19 cellular contexts compared by ENCODE assay signal in the genomic region with DNA sequence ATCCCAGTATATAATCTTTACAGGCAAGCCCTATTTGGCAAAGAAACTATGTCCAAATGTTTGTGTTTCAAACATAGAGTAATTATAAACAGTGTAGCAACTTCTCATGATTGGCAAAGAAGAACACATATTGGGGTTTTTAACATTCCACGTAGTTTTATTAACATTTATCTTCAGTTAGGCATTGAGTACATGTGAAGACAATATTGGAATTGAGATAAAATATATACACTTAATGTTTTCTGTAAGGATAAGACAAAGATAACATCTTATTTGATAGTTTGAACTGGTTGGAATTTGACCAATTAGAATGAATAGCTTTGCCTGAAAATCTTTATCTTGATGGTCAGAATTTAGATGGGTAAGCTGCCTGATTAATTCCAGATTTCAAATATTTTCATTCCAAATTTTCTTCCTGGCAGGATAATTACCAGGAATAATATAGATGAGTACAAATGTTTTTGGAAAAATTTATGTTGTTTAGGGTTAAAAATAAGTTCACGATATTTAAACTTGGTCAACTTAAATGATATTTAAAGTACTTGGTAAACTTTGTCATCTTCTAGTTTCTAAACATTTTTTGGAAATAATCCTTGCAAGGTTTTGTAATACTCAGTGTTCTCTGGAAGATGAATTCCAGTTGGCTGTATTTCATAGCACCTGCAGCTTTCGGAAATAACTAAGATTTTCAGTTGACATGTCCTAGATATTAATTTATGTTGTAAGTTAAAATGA.
DNase-seq lines count a peak whose midpoint lies in the region; ATAC-seq and TF ChIP-seq lines count a peak whose summit lies in the region.
"Had no signal": no experiment of that assay in that cellular context is flagged by ENCODE, and none has a peak within 500 bp of the region (broad histone marks: within the 10 kb centered on the region; RNA-seq: fewer than 3 reads in every experiment).

No MANE protein-coding gene starts in this region.

- H3K79me2 ChIP-seq in SK-N-SH (ENCODE audit: insufficient read depth): no peaks in the 10 kb centered on the region

- no peak overlapping the region for H3K4me3 Mint-ChIP-seq in stimulated activated naive B cell treated with anti-CD40 and anti-IgM and Interleukin-4, amounts not matched to agents 10 μg/mL and 1 μg/mL and 100 μg/mL, for 72 hours
- H3K4me3 Mint-ChIP-seq: CD4-positive, CD25-positive, alpha-beta regulatory T cell; CD8-positive, alpha-beta memory T cell had no signal

- no peaks in the 10 kb centered on the region for H3F3A ChIP-seq in SK-N-SH (replicated peaks; ENCODE audit: insufficient read depth)

- H3K27me3 ChIP-seq in SK-N-SH (ENCODE audit: insufficient read depth): no peaks in the 10 kb centered on the region
- no peaks in the 10 kb centered on the region for H3K27me3 ChIP-seq in left lung
- H3K27me3 ChIP-seq: BE2C had no signal

- no peaks in the 10 kb centered on the region for H3K4me1 Mint-ChIP-seq in stimulated activated naive B cell treated with anti-CD40 and anti-IgM and Interleukin-4, amounts not matched to agents 10 μg/mL and 1 μg/mL and 100 μg/mL, for 72 hours
- H3K4me1 Mint-ChIP-seq: CD4-positive, CD25-positive, alpha-beta regulatory T cell; CD8-positive, alpha-beta memory T cell had no signal

- peak; percentile 18 to 30; a peak in 1 of 4 replicates for TF ChIP-seq EP300 in SK-N-SH (IDR thresholded peaks at IDR 0.05; ENCODE audit: borderline replicate concordance in 1 of 2, low read depth in 1 of 2, low read length in 1 of 2)

- H3K27ac ChIP-seq in SK-N-SH (ENCODE audit: low read depth in 2 of 2, low read length in 1 of 2): peak overlapping the region in 1 of 2 experiments; percentile 89; a peak in 1 of 4 replicates
- H3K27ac ChIP-seq in left lung: no peak overlapping the region
- H3K27ac ChIP-seq: GM23248 had no signal

- no peak overlapping the region for H3K27ac Mint-ChIP-seq in stimulated activated naive B cell treated with anti-CD40 and anti-IgM and Interleukin-4, amounts not matched to agents 10 μg/mL and 1 μg/mL and 100 μg/mL, for 72 hours
- H3K27ac Mint-ChIP-seq: CD4-positive, CD25-positive, alpha-beta regulatory T cell; CD8-positive, alpha-beta memory T cell had no signal

- H3K9ac ChIP-seq in SK-N-SH: no peak overlapping the region
- H3K9ac ChIP-seq: GM23248 had no signal

- intact Hi-C loops in left lung (cut with DNase I): no loop called here

- H3K4me2 ChIP-seq in SK-N-SH: no peak overlapping the region

- no peaks in the 10 kb centered on the region for H3K9me2 ChIP-seq in SK-N-SH

- CTCF ChIA-PET in SK-N-SH (lab: Yijun Ruan, JAX): no interaction called here

- no peaks in the 10 kb centered on the region for H3K36me3 ChIP-seq in SK-N-SH (replicated peaks in 1 of 2; ENCODE audit: control insufficient read depth in 1 of 2, insufficient read depth in 2 of 2, low read length in 1 of 2)
- H3K36me3 ChIP-seq in left lung: no peaks in the 10 kb centered on the region
- H3K36me3 ChIP-seq: BE2C had no signal

- H3K4me1 ChIP-seq in SK-N-SH (ENCODE audit: control insufficient read depth in 1 of 2, insufficient read depth in 2 of 2, low read depth in 1 of 2, low read length in 1 of 2) (no peaks in the 10 kb centered on the region; a peak in 1 of 4 replicates), left lung (no peaks in the 10 kb centered on the region)
- H3K4me1 ChIP-seq: BE2C had no signal

- POLR2A ChIA-PET in SK-N-SH (lab: Yijun Ruan, JAX): no interaction called here

- H3K27me3 Mint-ChIP-seq in stimulated activated naive B cell treated with anti-CD40 and anti-IgM and Interleukin-4, amounts not matched to agents 10 μg/mL and 1 μg/mL and 100 μg/mL, for 72 hours: no peaks in the 10 kb centered on the region
- H3K27me3 Mint-ChIP-seq: CD4-positive, CD25-positive, alpha-beta regulatory T cell; CD8-positive, alpha-beta memory T cell had no signal

- WGBS in SK-N-SH (ENCODE audit: low lambda C conversion rate): 38% methylated on average over 3 of the region's 3 CpGs

- H3K4me3 ChIP-seq in SK-N-SH (ENCODE audit: low read depth in 2 of 2, low read length in 1 of 2): no peak overlapping the region
- H3K4me3 ChIP-seq in fibroblast of the aortic adventitia (ENCODE audit: low read depth, low read length): no peak overlapping the region
- H3K4me3 ChIP-seq in left lung: no peak overlapping the region
- H3K4me3 ChIP-seq: GM23248 had no signal

- no peak overlapping the region for H2AFZ ChIP-seq in SK-N-SH (ENCODE audit: low read depth)
- H2AFZ ChIP-seq: GM23248 had no signal

- no peaks in the 10 kb centered on the region for H4K20me1 ChIP-seq in SK-N-SH (ENCODE audit: insufficient read depth)

- no peak for DNase-seq in SK-N-SH
- DNase-seq in cerebellar cortex (ENCODE audit: low spot score): peak; percentile 93
- DNase-seq in fibroblast of the aortic adventitia (ENCODE audit: low read depth): peak; percentile 15
- no peak for DNase-seq in left lung
- DNase-seq in stimulated activated naive B cell treated with anti-CD40 and anti-IgM and Interleukin-4, amounts not matched to agents 10 μg/mL and 1 μg/mL and 100 μg/mL, for 72 hours: no peak
- no peak for DNase-seq in NK-92 treated with Interleukin-12 subunit alpha and Interleukin-12 subunit beta, amount 100 ng/mL, for 24 hours (lab: John Stamatoyannopoulos, UW)
- DNase-seq in NCI-H2227 treated with DMSO at 0.1 percent for 48 hours (lab: John Stamatoyannopoulos, UW): no peak
- DNase-seq: ACHN; BE2C; CD4-positive, CD25-positive, alpha-beta regulatory T cell; CD8-positive, alpha-beta memory T cell; COR-L47; DMS 273 treated with DMSO at 0.1 percent for 48 hours; DMS53; DND-41; EL; GM23248; HCEC 1CT; IMR-90 had no signal

- ATAC-seq in left lung: no peak
- no peak for ATAC-seq in stimulated activated naive B cell treated with anti-CD40 and anti-IgM and Interleukin-4, amounts not matched to agents 10 μg/mL and 1 μg/mL and 100 μg/mL, for 72 hours (replicated peaks)

- no peak for TF ChIP-seq RAD21 in SK-N-SH (IDR thresholded peaks at IDR 0.05; ENCODE audit: low read length)

- no peaks in the 10 kb centered on the region for H3K36me3 Mint-ChIP-seq in stimulated activated naive B cell treated with anti-CD40 and anti-IgM and Interleukin-4, amounts not matched to agents 10 μg/mL and 1 μg/mL and 100 μg/mL, for 72 hours
- H3K36me3 Mint-ChIP-seq: CD4-positive, CD25-positive, alpha-beta regulatory T cell; CD8-positive, alpha-beta memory T cell had no signal

- H3K9me3 Mint-ChIP-seq in stimulated activated naive B cell treated with anti-CD40 and anti-IgM and Interleukin-4, amounts not matched to agents 10 μg/mL and 1 μg/mL and 100 μg/mL, for 72 hours: no peaks in the 10 kb centered on the region

- TF ChIP-seq CTCF in SK-N-SH (IDR thresholded peaks at IDR 0.05) (no peak), fibroblast of the aortic adventitia (IDR thresholded peaks at IDR 0.05; ENCODE audit: insufficient read depth, low read length) (no peak), left lung (IDR thresholded peaks at IDR 0.05) (no peak)

- H3K9me3 ChIP-seq in SK-N-SH: no peaks in the 10 kb centered on the region
- no peaks in the 10 kb centered on the region for H3K9me3 ChIP-seq in left lung
- H3K9me3 ChIP-seq: BE2C had no signal

TF ChIP-seq in SK-N-SH, 30 proteins besides CTCF, POLR2A, EP300 and RAD21 (continues in another document):
- TF ChIP-seq NFIC (IDR thresholded peaks at IDR 0.05; ENCODE audit: borderline replicate concordance) (no peak; the same call in 1 of the 2 replicates), TEAD4 (IDR thresholded peaks at IDR 0.05; ENCODE audit: borderline replicate concordance, insufficient read depth) (peak; percentile 51; the same call in 1 of the 2 replicates), ELF1 (IDR thresholded peaks at IDR 0.05) (no peak), USF1 (IDR thresholded peaks at IDR 0.05; ENCODE audit: borderline replicate concordance, low read depth) (no peak), FOXM1 (IDR thresholded peaks at IDR 0.05; ENCODE audit: low read depth) (peak; percentile 50; the same call in 1 of the 2 replicates), ZBTB33 (IDR thresholded peaks at IDR 0.05; ENCODE audit: borderline replicate concordance, low read depth) (no peak), FOSL2 (IDR thresholded peaks at IDR 0.05; ENCODE audit: borderline replicate concordance, low read depth) (no peak), SMC3 (IDR thresholded peaks at IDR 0.05; ENCODE audit: low read depth, low read length) (no peak)
- TF ChIP-seq, protein P1, sequence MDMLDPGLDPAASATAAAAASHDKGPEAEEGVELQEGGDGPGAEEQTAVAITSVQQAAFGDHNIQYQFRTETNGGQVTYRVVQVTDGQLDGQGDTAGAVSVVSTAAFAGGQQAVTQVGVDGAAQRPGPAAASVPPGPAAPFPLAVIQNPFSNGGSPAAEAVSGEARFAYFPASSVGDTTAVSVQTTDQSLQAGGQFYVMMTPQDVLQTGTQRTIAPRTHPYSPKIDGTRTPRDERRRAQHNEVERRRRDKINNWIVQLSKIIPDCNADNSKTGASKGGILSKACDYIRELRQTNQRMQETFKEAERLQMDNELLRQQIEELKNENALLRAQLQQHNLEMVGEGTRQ (IDR thresholded peaks at IDR 0.05; ENCODE audit: borderline replicate concordance, low read depth, low read length): no peak

Comparison
In these comparisons a context has a peak if more than half of its experiments do, and no peak if none do; other contexts are left out.
1. DNase-seq: peak in cerebellar cortex (single experiment) and fibroblast of the aortic adventitia (single experiment); none in SK-N-SH (single experiment), left lung (0 of 2), stimulated activated naive B cell treated with anti-CD40 and anti-IgM and Interleukin-4, amounts not matched to agents 10 μg/mL and 1 μg/mL and 100 μg/mL, for 72 hours (single experiment), NK-92 treated with Interleukin-12 subunit alpha and Interleukin-12 subunit beta, amount 100 ng/mL, for 24 hours (single experiment) and NCI-H2227 treated with DMSO at 0.1 percent for 48 hours (single experiment).